In the genomic region with DNA sequence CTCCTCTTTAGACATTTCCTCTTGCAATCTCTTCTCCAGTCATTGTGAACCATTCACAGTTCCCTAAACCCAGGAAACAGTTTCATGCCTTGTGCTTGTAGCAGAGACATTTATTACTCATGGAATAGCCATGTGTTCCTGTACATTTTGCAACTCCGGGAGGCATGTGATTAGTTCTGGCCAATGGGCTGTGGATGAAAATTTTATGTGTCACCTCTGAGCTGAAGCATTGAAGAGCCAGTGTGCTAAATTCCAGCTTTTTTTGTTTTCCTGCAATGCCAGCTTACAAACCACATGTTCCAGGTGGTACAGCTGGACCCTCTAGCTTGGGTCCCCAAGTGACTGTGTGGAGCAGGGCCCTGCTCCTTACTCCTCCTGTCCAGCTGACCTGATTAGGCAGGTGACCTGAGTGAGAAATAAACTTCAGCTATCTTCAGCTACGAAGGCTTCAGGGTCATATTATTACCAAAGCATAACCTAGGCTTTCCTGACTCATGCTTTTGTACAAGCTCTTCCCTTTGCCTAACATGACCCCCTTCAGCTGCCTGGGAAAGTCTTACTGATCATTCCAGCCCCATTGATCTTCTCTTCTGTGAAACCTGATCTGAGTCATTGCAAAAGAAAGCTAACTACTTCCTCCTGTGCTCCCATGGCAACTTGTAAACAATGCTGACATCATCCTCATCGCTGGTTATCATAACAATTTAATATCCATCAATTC, we compare ENCODE assay signal across 8 cellular contexts.
A peak's percentile ranks its signal among the peaks of the same experiment; 100 is the strongest.
DNase-seq lines count a peak whose midpoint lies in the region; ATAC-seq and TF ChIP-seq lines count a peak whose summit lies in the region.

No MANE protein-coding gene starts in this region.

- peaks cover 0 to 4% of the 10 kb centered on the region in 2 donors for H3K27me3 Mint-ChIP-seq in natural killer cell (ENCODE audit: low read depth in 2 of 2)

- no peaks in the 10 kb centered on the region for H3K36me3 Mint-ChIP-seq in natural killer cell

- peak; percentile 45 for DNase-seq in activated CD4-positive, CD25-positive, alpha-beta regulatory T cell treated with anti-CD3 and anti-CD28 coated beads, Interleukin-2, amount 50 U/mL, for 16 hours (ENCODE audit: low read depth, low spot score)
- DNase-seq in activated CD4-positive, CD25-positive, alpha-beta regulatory T cell treated with anti-CD3 and anti-CD28 coated beads, Interleukin-2, amount 50 U/mL, for 72 hours, result no peak
- DNase-seq in NCI-H1417 treated with DMSO at 0.1 percent for 48 hours (lab: John Stamatoyannopoulos, UW) (peak; percentile 30), epidermal melanocyte (ENCODE audit: insufficient read length, low spot score) (peak; percentile 61), natural killer cell (no peak), head of caudate nucleus (no peak)
- DNase-seq in activated CD4-positive, alpha-beta T cell treated with anti-CD3 and anti-CD28 coated beads for 1 hour, result peak; percentile 25

- no peak for TF ChIP-seq CTCF in natural killer cell (IDR thresholded peaks at IDR 0.05)

- H3K9me3 Mint-ChIP-seq in natural killer cell, result no peaks in the 10 kb centered on the region

- H3K27ac Mint-ChIP-seq in natural killer cell, result peak overlapping the region in 1 of 2 donors; percentile 67

- no peak overlapping the region for H3K4me3 Mint-ChIP-seq in natural killer cell

- ATAC-seq in HG02798 (IDR thresholded peaks at IDR 0.05; ENCODE audit: poor library complexity, unreplicated experiment), result peak; percentile 95
- peak; percentile 42 to 71 (median 53) for ATAC-seq in natural killer cell

- intact Hi-C loops in natural killer cell (cut with micrococcal nuclease), result no loop called here
- intact Hi-C loops in head of caudate nucleus (cut with DNase I), result no loop called here

- peaks cover 0 to 6% of the 10 kb centered on the region in 2 donors for H3K4me1 Mint-ChIP-seq in natural killer cell

Comparison
In these comparisons a context has a peak if more than half of its experiments do, and no peak if none do; other contexts are left out.
1. DNase-seq: peak in activated CD4-positive, CD25-positive, alpha-beta regulatory T cell treated with anti-CD3 and anti-CD28 coated beads, Interleukin-2, amount 50 U/mL, for 16 hours (single experiment), NCI-H1417 treated with DMSO at 0.1 percent for 48 hours (single experiment), activated CD4-positive, alpha-beta T cell treated with anti-CD3 and anti-CD28 coated beads for 1 hour (single experiment) and epidermal melanocyte (single experiment); none in activated CD4-positive, CD25-positive, alpha-beta regulatory T cell treated with anti-CD3 and anti-CD28 coated beads, Interleukin-2, amount 50 U/mL, for 72 hours (single experiment), natural killer cell (single experiment) and head of caudate nucleus (0 of 42).